In genomic region chr22:23970816-23971482, GRCh38 we compare ENCODE assay signal across 1 cellular context.
TF ChIP-seq lines count a peak whose summit lies in the region.

No MANE protein-coding gene starts in this region.

TF ChIP-seq in WTC11, 78 proteins besides CTCF, POLR2A, EP300 and RAD21 (continued from another document):
- TF ChIP-seq NR1H2 (CRISPR knock-in tag; IDR thresholded peaks at IDR 0.05), result no peak
- TF ChIP-seq, protein P1, sequence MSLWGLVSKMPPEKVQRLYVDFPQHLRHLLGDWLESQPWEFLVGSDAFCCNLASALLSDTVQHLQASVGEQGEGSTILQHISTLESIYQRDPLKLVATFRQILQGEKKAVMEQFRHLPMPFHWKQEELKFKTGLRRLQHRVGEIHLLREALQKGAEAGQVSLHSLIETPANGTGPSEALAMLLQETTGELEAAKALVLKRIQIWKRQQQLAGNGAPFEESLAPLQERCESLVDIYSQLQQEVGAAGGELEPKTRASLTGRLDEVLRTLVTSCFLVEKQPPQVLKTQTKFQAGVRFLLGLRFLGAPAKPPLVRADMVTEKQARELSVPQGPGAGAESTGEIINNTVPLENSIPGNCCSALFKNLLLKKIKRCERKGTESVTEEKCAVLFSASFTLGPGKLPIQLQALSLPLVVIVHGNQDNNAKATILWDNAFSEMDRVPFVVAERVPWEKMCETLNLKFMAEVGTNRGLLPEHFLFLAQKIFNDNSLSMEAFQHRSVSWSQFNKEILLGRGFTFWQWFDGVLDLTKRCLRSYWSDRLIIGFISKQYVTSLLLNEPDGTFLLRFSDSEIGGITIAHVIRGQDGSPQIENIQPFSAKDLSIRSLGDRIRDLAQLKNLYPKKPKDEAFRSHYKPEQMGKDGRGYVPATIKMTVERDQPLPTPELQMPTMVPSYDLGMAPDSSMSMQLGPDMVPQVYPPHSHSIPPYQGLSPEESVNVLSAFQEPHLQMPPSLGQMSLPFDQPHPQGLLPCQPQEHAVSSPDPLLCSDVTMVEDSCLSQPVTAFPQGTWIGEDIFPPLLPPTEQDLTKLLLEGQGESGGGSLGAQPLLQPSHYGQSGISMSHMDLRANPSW (CRISPR knock-in tag; conservative IDR thresholded peaks at IDR 0.05; ENCODE audit: low read depth), result no peak
- TF ChIP-seq ZNF317 (CRISPR knock-in tag; IDR thresholded peaks at IDR 0.05; ENCODE audit: borderline replicate concordance, low read depth), result no peak
- 0 out of 2 replicates have a peak, but pooled peaks have one; percentile 7 for TF ChIP-seq NFATC4 (CRISPR knock-in tag; IDR thresholded peaks at IDR 0.05)
